Comparison of ENCODE assay signal across 18 cellular contexts in the genomic region with DNA sequence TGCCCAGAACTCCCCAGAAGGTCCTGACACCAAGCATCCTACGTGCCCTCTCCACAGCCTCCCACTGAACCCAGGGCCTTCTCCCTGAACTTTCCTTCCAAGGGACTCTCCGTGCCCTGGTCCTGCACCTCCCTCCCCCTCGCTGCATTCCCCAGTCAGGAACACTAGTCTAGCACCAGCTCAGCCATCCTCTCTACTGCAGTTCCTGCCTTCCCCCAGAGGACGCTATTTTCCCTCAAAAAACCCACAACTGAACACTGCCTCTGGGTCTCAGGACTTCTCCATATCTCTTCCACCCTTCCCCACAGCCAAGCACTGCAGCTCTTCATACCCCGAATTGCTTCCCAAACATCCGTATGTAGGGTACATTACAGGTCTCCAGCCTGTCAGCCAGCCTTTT.
"Had no signal": no experiment of that assay in that cellular context is flagged by ENCODE, and none has a peak within 500 bp of the region (broad histone marks: within the 10 kb centered on the region; RNA-seq: fewer than 3 reads in every experiment).

No MANE protein-coding gene starts in this region.

- H3K27ac Mint-ChIP-seq: activated CD4-positive, alpha-beta T cell treated with anti-CD3 and anti-CD28 coated beads, Interleukin-2, amount 10 ng/mL, durations not matched to agents 7 days and 5 days; activated naive CD4-positive, alpha-beta T cell treated with anti-CD3 and anti-CD28 coated beads, Interleukin-2, amount 50 U/mL, for 24 hours; natural killer cell; stimulated activated memory B cell treated with anti-CD40 and anti-IgM and Interleukin-4, amounts not matched to agents 10 μg/mL and 1 μg/mL and 100 μg/mL, for 72 hours had no signal

- H3K9me3 ChIP-seq: neutrophil, testis, upper lobe of left lung had no signal

- H3K9me3 Mint-ChIP-seq: activated CD4-positive, alpha-beta T cell treated with anti-CD3 and anti-CD28 coated beads, Interleukin-2, amount 10 ng/mL, durations not matched to agents 7 days and 5 days; activated naive CD4-positive, alpha-beta T cell treated with anti-CD3 and anti-CD28 coated beads, Interleukin-2, amount 50 U/mL, for 24 hours; natural killer cell; stimulated activated memory B cell treated with anti-CD40 and anti-IgM and Interleukin-4, amounts not matched to agents 10 μg/mL and 1 μg/mL and 100 μg/mL, for 72 hours had no signal

- H3K27me3 ChIP-seq: neutrophil, testis, upper lobe of left lung had no signal

- H3K9ac ChIP-seq: parathyroid adenoma had no signal

- H3K27me3 Mint-ChIP-seq: activated CD4-positive, alpha-beta T cell treated with anti-CD3 and anti-CD28 coated beads, Interleukin-2, amount 10 ng/mL, durations not matched to agents 7 days and 5 days; activated naive CD4-positive, alpha-beta T cell treated with anti-CD3 and anti-CD28 coated beads, Interleukin-2, amount 50 U/mL, for 24 hours; stimulated activated memory B cell treated with anti-CD40 and anti-IgM and Interleukin-4, amounts not matched to agents 10 μg/mL and 1 μg/mL and 100 μg/mL, for 72 hours had no signal

- H3K4me3 Mint-ChIP-seq: activated CD4-positive, alpha-beta T cell treated with anti-CD3 and anti-CD28 coated beads, Interleukin-2, amount 10 ng/mL, durations not matched to agents 7 days and 5 days; activated naive CD4-positive, alpha-beta T cell treated with anti-CD3 and anti-CD28 coated beads, Interleukin-2, amount 50 U/mL, for 24 hours; natural killer cell; stimulated activated memory B cell treated with anti-CD40 and anti-IgM and Interleukin-4, amounts not matched to agents 10 μg/mL and 1 μg/mL and 100 μg/mL, for 72 hours had no signal

- H3K4me3 ChIP-seq: smooth muscle cell, testis, upper lobe of left lung had no signal

- H3K4me1 ChIP-seq: parathyroid adenoma, testis, upper lobe of left lung had no signal

- ATAC-seq: left cardiac atrium; natural killer cell; sciatic nerve; stimulated activated memory B cell treated with anti-CD40 and anti-IgM and Interleukin-4, amounts not matched to agents 10 μg/mL and 1 μg/mL and 100 μg/mL, for 72 hours had no signal

- H3K27ac ChIP-seq: neutrophil, parathyroid adenoma, testis, upper lobe of left lung had no signal

- H3K79me2 ChIP-seq: parathyroid adenoma had no signal

- DNase-seq: activated CD4-positive, alpha-beta T cell treated with anti-CD3 and anti-CD28 coated beads, Interleukin-2, amount 10 ng/mL, durations not matched to agents 7 days and 5 days; activated CD8-positive, alpha-beta memory T cell treated with anti-CD3 and anti-CD28 coated beads for 24 hours; activated CD8-positive, alpha-beta memory T cell treated with anti-CD3 and anti-CD28 coated beads, Interleukin-2, amount 50 U/mL, for 48 hours; activated gamma-delta T cell; activated T-cell treated with anti-CD3 and anti-CD28 coated beads, Interleukin-2, amount 50 U/mL, for 48 hours; left cardiac atrium; natural killer cell; stimulated activated CD4-positive, alpha-beta T cell treated with anti-CD3 and anti-CD28 coated beads, Interleukin-4, amount 100 ng/mL, for 24 hours; T1000; testis; upper lobe of left lung had no signal

- H3K36me3 ChIP-seq: neutrophil had no signal

- FAIRE-seq: endometrium had no signal

- H2AFZ ChIP-seq: parathyroid adenoma had no signal

- H3K36me3 Mint-ChIP-seq: natural killer cell had no signal

- H3K4me2 ChIP-seq: smooth muscle cell had no signal

- H3K4me1 Mint-ChIP-seq: activated naive CD4-positive, alpha-beta T cell treated with anti-CD3 and anti-CD28 coated beads, Interleukin-2, amount 50 U/mL, for 24 hours; stimulated activated memory B cell treated with anti-CD40 and anti-IgM and Interleukin-4, amounts not matched to agents 10 μg/mL and 1 μg/mL and 100 μg/mL, for 72 hours had no signal
